Comparison of ENCODE assay signal across 8 cellular contexts in the genomic region with DNA sequence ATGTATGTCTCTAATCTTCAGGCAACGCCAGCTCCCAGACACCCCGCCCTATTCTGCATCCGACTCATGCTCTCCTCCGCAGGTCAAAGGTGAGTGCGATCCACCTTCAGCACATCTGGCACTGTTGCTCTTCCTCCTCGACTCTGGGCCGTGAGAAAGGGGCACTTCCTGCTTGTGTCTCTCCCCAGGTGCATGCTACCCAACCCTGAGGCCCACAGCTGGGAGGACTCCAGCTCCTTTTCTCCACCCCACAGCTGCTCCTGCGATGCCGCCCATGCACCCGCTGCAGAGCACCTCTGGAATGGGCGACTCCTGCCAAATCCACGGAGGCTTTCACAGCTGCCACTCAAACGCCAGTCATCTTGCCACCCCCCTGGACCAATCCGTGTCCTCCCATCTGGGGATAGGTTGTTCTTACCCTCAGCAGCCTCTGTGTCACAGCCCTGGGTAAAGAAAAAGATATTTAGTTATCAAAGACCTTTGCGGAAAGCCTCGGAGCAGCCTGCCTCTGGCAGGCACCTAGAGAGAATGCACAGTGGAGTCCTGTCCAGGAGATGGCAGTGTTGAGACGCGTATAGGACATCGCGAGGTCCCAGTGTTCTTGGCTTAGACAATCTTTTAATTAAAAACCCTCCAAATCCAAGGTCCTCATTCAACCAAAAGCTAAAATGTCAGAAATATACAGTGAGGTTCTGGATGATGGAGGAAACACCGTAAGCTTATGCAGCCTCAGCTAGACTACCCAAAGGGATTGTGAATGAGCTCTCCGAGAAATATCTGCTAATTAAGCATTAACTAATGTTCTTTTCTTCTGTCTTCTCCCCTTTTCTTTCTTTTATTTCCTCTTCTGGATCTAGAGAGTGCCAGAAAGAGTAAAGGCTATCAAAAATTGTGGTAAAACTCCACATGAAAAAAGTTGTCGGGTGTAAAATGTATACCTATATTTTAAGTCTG. TPM values are rescaled to one million over a fixed set of nuclear protein-coding genes. Genes with fewer than 3 reads are reported as not detected.
DNase-seq lines count a peak whose midpoint lies in the region; ATAC-seq and TF ChIP-seq lines count a peak whose summit lies in the region.

No MANE protein-coding gene starts in this region.

- peaks cover 8% of the 10 kb centered on the region for H3K27me3 Mint-ChIP-seq in nephron progenitor cell (ENCODE audit: low read depth, poor library complexity)

- H3K27ac Mint-ChIP-seq in nephron progenitor cell = no peak overlapping the region

- H3K9me3 Mint-ChIP-seq in nephron progenitor cell = no peaks in the 10 kb centered on the region

- H3K36me3 Mint-ChIP-seq in nephron progenitor cell (ENCODE audit: low read depth) = no peaks in the 10 kb centered on the region

- DNase-seq in D341Med (ENCODE audit: low spot score) (peak; percentile 83), HS-5 (ENCODE audit: low read depth) (peak; percentile 54), NOMO-1 (lab: John Stamatoyannopoulos, UW; ENCODE audit: unreplicated experiment in 2 of 2) (peak; percentile 37 to 73), nephron progenitor cell (peak; percentile 79)
- DNase-seq in activated CD8-positive, alpha-beta memory T cell treated with anti-CD3 and anti-CD28 coated beads, Interleukin-2, amount 50 U/mL, for 24 hours (ENCODE audit: extremely low read depth) = peak; percentile 27
- peak; percentile 27 for DNase-seq in stimulated activated naive CD4-positive, alpha-beta T cell treated with Interleukin-2 at 50 U/mL for 16 hours (lab: John Stamatoyannopoulos, UW)

- peak overlapping the region; percentile 60 for H3K4me3 Mint-ChIP-seq in nephron progenitor cell

- ATAC-seq in GM21381 (IDR thresholded peaks at IDR 0.05; ENCODE audit: unreplicated experiment) (peak; percentile 85), esophagus mucosa (peak; percentile 93)

- peak; percentile 87 for TF ChIP-seq CTCF in nephron progenitor cell (IDR thresholded peaks at IDR 0.05)

- peaks cover 12% of the 10 kb centered on the region for H3K4me1 Mint-ChIP-seq in nephron progenitor cell

RNA-seq across cellular contexts. Expression of gene MYRFL, which starts 54.3 kb away (rescaled TPM):
- total RNA-seq in esophagus mucosa = not detected

Comparison
In these comparisons a context has a peak if more than half of its experiments do, and no peak if none do; other contexts are left out.
1. Peak in every context shown above with its lines: DNase-seq and ATAC-seq.
2. DNase-seq: peak in every context shown above with its lines; median percentile 83 in D341Med; 79 in nephron progenitor cell; 55 in NOMO-1; 54 in HS-5; 27 in activated CD8-positive, alpha-beta memory T cell treated with anti-CD3 and anti-CD28 coated beads, Interleukin-2, amount 50 U/mL, for 24 hours; 27 in stimulated activated naive CD4-positive, alpha-beta T cell treated with Interleukin-2 at 50 U/mL for 16 hours.